Comparison of ENCODE assay signal across 24 cellular contexts in the genomic region with DNA sequence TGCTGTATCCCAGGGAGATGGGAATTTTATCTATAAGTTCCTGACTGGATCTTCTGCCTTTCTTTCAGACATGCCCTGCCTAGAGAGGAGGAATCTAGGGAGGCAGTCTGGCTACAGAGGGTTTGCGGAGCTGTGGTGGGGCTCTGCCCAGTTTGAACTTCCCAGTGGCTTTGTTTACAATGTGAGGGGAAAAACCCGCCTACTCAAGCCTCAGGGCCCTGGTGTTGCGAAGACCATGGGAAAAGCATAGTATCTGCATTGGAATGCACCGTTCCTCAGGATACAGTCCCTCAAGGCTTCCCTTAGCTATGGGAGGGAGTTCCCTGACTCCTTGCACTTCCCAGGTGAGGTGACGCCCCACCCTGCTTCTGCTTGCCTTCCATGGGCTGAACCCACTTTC.
"Had no signal": no experiment of that assay in that cellular context is flagged by ENCODE, and none has a peak within 500 bp of the region (broad histone marks: within the 10 kb centered on the region; RNA-seq: fewer than 3 reads in every experiment).

No MANE protein-coding gene starts in this region.

- H3K9me3 ChIP-seq: pancreas, prostate gland had no signal

- H3K4me3 Mint-ChIP-seq: activated CD8-positive, alpha-beta T cell treated with anti-CD3 and anti-CD28 coated beads for 36 hours; activated T-cell treated with anti-CD3 and anti-CD28 coated beads, Interleukin-2, amount 50 U/mL, for 4 hours; activated T-helper 17 cell treated with anti-CD3 and anti-CD28 coated beads, Interleukin-2, amount 50 U/mL, for 72 hours; naive thymus-derived CD4-positive, alpha-beta T cell had no signal

- H3K27me3 ChIP-seq: brain microvascular endothelial cell, pancreas, tibial nerve had no signal

- H3K4me1 Mint-ChIP-seq: activated T-helper 17 cell treated with anti-CD3 and anti-CD28 coated beads, Interleukin-2, amount 50 U/mL, for 72 hours had no signal

- H3K27ac ChIP-seq: brain microvascular endothelial cell, coronary artery, pancreas, prostate gland, tibial nerve had no signal

- H3K36me3 ChIP-seq: brain microvascular endothelial cell, pancreas, prostate gland, tibial nerve had no signal

- H3K4me3 ChIP-seq: coronary artery, pancreas, prostate gland, tibial nerve had no signal

- DNase-seq: activated CD4-positive, alpha-beta T cell treated with anti-CD3 and anti-CD28 coated beads for 1 hour; activated CD4-positive, alpha-beta T cell treated with anti-CD3 and anti-CD28 coated beads, Interleukin-2, amount 50 U/mL, for 1 hour; activated CD8-positive, alpha-beta T cell treated with anti-CD3 and anti-CD28 coated beads for 36 hours; activated gamma-delta T cell treated with Interleukin-2 at 50 U/mL for 16 hours; activated naive CD4-positive, alpha-beta T cell treated with anti-CD3 and anti-CD28 coated beads, Interleukin-2, amount 50 U/mL, for 16 hours; activated T-cell treated with anti-CD3 and anti-CD28 coated beads, Interleukin-2, amount 50 U/mL, for 4 hours; amniotic stem cell; brain microvascular endothelial cell; foreskin fibroblast; head of caudate nucleus; hippocampal formation; midbrain; naive thymus-derived CD4-positive, alpha-beta T cell; nucleus accumbens; pancreas; retina; stimulated activated CD4-positive, alpha-beta T cell treated with anti-CD3 and anti-CD28 coated beads, Interleukin-15, amount 100 ng/mL, for 24 hours; stimulated activated naive CD4-positive, alpha-beta T cell treated with Interleukin-2 at 50 U/mL for 16 hours; T-helper 2 cell had no signal

- H3K4me1 ChIP-seq: pancreas, prostate gland had no signal

- ATAC-seq: activated CD8-positive, alpha-beta T cell treated with anti-CD3 and anti-CD28 coated beads for 36 hours; activated T-cell treated with anti-CD3 and anti-CD28 coated beads, Interleukin-2, amount 50 U/mL, for 4 hours; activated T-helper 17 cell treated with anti-CD3 and anti-CD28 coated beads, Interleukin-2, amount 50 U/mL, for 72 hours; esophagus mucosa; naive thymus-derived CD4-positive, alpha-beta T cell; pancreas had no signal

- H3K27ac Mint-ChIP-seq: activated CD8-positive, alpha-beta T cell treated with anti-CD3 and anti-CD28 coated beads for 36 hours; activated T-helper 17 cell treated with anti-CD3 and anti-CD28 coated beads, Interleukin-2, amount 50 U/mL, for 72 hours; naive thymus-derived CD4-positive, alpha-beta T cell had no signal

- H3K9me3 Mint-ChIP-seq: activated CD8-positive, alpha-beta T cell treated with anti-CD3 and anti-CD28 coated beads for 36 hours; activated T-cell treated with anti-CD3 and anti-CD28 coated beads, Interleukin-2, amount 50 U/mL, for 4 hours; activated T-helper 17 cell treated with anti-CD3 and anti-CD28 coated beads, Interleukin-2, amount 50 U/mL, for 72 hours had no signal
